ENCODE assay signal across 11 cellular contexts in genomic region chr10:3398825-3399646, GRCh38.
DNase-seq lines count a peak whose midpoint lies in the region; ATAC-seq lines count a peak whose summit lies in the region.
"Had no signal": no experiment of that assay in that cellular context is flagged by ENCODE, and none has a peak within 500 bp of the region (broad histone marks: within the 10 kb centered on the region; RNA-seq: fewer than 3 reads in every experiment).

No MANE protein-coding gene starts in this region.

- DNase-seq in COLO668 (lab: John Stamatoyannopoulos, UW; ENCODE audit: unreplicated experiment) (peak; percentile 44), SK-MEL-5 (ENCODE audit: low read depth, low spot score) (peak; percentile 91), Right ventricle myocardium superior (no peak), nucleus accumbens (lab: John Stamatoyannopoulos, UW) (peak in 50 of 56 donors; percentile 2 to 80 (median 52)), cerebellar nuclear complex (lab: John Stamatoyannopoulos, UW) (no peak), amniotic stem cell (lab: John Stamatoyannopoulos, UW) (no peak)
- DNase-seq: CD4-positive, alpha-beta memory T cell; NCI-H510A; stimulated activated naive CD8-positive, alpha-beta T cell treated with anti-CD3 and anti-CD28 coated beads, Interleukin-15, Interleukin-2, amounts not matched to agents 100 U/mL and 50 U/mL, for 24 hours had no signal

- in situ Hi-C loops in SK-MEL-5 (cut with HindIII; ENCODE audit: low pct_unique_long_range_greater_than_20kb, low sequenced_read_pairs), result no loop called here

- ATAC-seq in Right ventricle myocardium superior (ENCODE audit: poor library complexity) (peak; percentile 63), HG03045 (IDR thresholded peaks at IDR 0.05; ENCODE audit: unreplicated experiment) (no peak), HG03565 (IDR thresholded peaks at IDR 0.05; ENCODE audit: unreplicated experiment) (no peak)
- ATAC-seq: stimulated activated naive CD8-positive, alpha-beta T cell treated with anti-CD3 and anti-CD28 coated beads, Interleukin-15, Interleukin-2, amounts not matched to agents 100 U/mL and 50 U/mL, for 24 hours had no signal

- intact Hi-C loops in Right ventricle myocardium superior (cut with DNase I), result no loop called here

Comparison
In these comparisons a context has a peak if more than half of its experiments do, and no peak if none do; other contexts are left out.
1. DNase-seq: peak in COLO668 (single experiment), SK-MEL-5 (single experiment) and nucleus accumbens (50 of 56); none in Right ventricle myocardium superior (single experiment), cerebellar nuclear complex (0 of 2) and amniotic stem cell (single experiment).